In genomic region chr20:37914367-37914671, GRCh38 we compare ENCODE assay signal across 13 cellular contexts. TPM values are rescaled to one million over a fixed set of nuclear protein-coding genes. Genes with fewer than 3 reads are reported as not detected.
DNase-seq lines count a peak whose midpoint lies in the region; ATAC-seq lines count a peak whose summit lies in the region.
"Had no signal": no experiment of that assay in that cellular context is flagged by ENCODE, and none has a peak within 500 bp of the region (broad histone marks: within the 10 kb centered on the region; RNA-seq: fewer than 3 reads in every experiment).

No MANE protein-coding gene starts in this region.

- H3K9me3 Mint-ChIP-seq in activated CD4-positive, alpha-beta T cell treated with anti-CD3 and anti-CD28 coated beads, Interleukin-2, amount 10 ng/mL, durations not matched to agents 24 days and 14 days = no peaks in the 10 kb centered on the region
- H3K9me3 Mint-ChIP-seq in activated naive CD8-positive, alpha-beta T cell (ENCODE audit: low read depth) = no peaks in the 10 kb centered on the region
- no peaks in the 10 kb centered on the region for H3K9me3 Mint-ChIP-seq in immature natural killer cell
- H3K9me3 Mint-ChIP-seq in stimulated activated effector memory CD8-positive, alpha-beta T cell treated with anti-CD3 and anti-CD28 coated beads, Interleukin-12 subunit alpha, Interleukin-12 subunit beta, amount 100 ng/mL, for 72 hours = no peaks in the 10 kb centered on the region

- H3K27me3 Mint-ChIP-seq in activated CD4-positive, alpha-beta T cell treated with anti-CD3 and anti-CD28 coated beads, Interleukin-2, amount 10 ng/mL, durations not matched to agents 24 days and 14 days = peaks cover 35% of the 10 kb centered on the region
- H3K27me3 Mint-ChIP-seq in activated naive CD8-positive, alpha-beta T cell = peaks cover 8% of the 10 kb centered on the region
- peaks cover 4 to 13% (median 7%) of the 10 kb centered on the region in 3 donors for H3K27me3 Mint-ChIP-seq in immature natural killer cell (ENCODE audit: low read depth in 3 of 3)

- intact Hi-C loops in activated CD4-positive, alpha-beta T cell treated with anti-CD3 and anti-CD28 coated beads, Interleukin-2, amount 10 ng/mL, durations not matched to agents 24 days and 14 days (cut with micrococcal nuclease) = no loop called here

- no peak for DNase-seq in activated CD4-positive, alpha-beta T cell treated with anti-CD3 and anti-CD28 coated beads, Interleukin-2, amount 10 ng/mL, durations not matched to agents 24 days and 14 days
- DNase-seq in activated CD4-positive, alpha-beta T cell treated with anti-CD3 and anti-CD28 coated beads, Interleukin-2, amount 50 U/mL, for 1 hour = no peak
- no peak for DNase-seq in immature natural killer cell
- DNase-seq in stimulated activated effector memory CD8-positive, alpha-beta T cell treated with anti-CD3 and anti-CD28 coated beads, Interleukin-12 subunit alpha, Interleukin-12 subunit beta, amount 100 ng/mL, for 72 hours (ENCODE audit: low spot score in 2 of 2) = no peak
- DNase-seq in SKM-1 (lab: John Stamatoyannopoulos, UW; ENCODE audit: unreplicated experiment) = no peak
- DNase-seq in stimulated activated CD4-positive, alpha-beta T cell treated with anti-CD3 and anti-CD28 coated beads, Interleukin-12 subunit alpha, Interleukin-12 subunit beta, amount 100 ng/mL, for 4 hours = no peak
- DNase-seq: activated gamma-delta T cell, Kasumi-1, NCI-H2029 treated with DMSO at 0.1 percent for 48 hours, transverse colon had no signal

- peaks cover 9% of the 10 kb centered on the region for H3K4me1 Mint-ChIP-seq in activated CD4-positive, alpha-beta T cell treated with anti-CD3 and anti-CD28 coated beads, Interleukin-2, amount 10 ng/mL, durations not matched to agents 24 days and 14 days
- H3K4me1 Mint-ChIP-seq in activated naive CD8-positive, alpha-beta T cell (ENCODE audit: low read depth) = peaks cover 12% of the 10 kb centered on the region
- peaks cover 16 to 27% of the 10 kb centered on the region in 2 donors for H3K4me1 Mint-ChIP-seq in immature natural killer cell
- H3K4me1 Mint-ChIP-seq in stimulated activated effector memory CD8-positive, alpha-beta T cell treated with anti-CD3 and anti-CD28 coated beads, Interleukin-12 subunit alpha, Interleukin-12 subunit beta, amount 100 ng/mL, for 72 hours = peaks cover 34% of the 10 kb centered on the region

- H3K36me3 Mint-ChIP-seq in activated CD4-positive, alpha-beta T cell treated with anti-CD3 and anti-CD28 coated beads, Interleukin-2, amount 10 ng/mL, durations not matched to agents 24 days and 14 days (ENCODE audit: low read depth) = no peaks in the 10 kb centered on the region
- no peaks in the 10 kb centered on the region for H3K36me3 Mint-ChIP-seq in activated naive CD8-positive, alpha-beta T cell
- no peaks in the 10 kb centered on the region for H3K36me3 Mint-ChIP-seq in immature natural killer cell
- no peaks in the 10 kb centered on the region for H3K36me3 Mint-ChIP-seq in stimulated activated effector memory CD8-positive, alpha-beta T cell treated with anti-CD3 and anti-CD28 coated beads, Interleukin-12 subunit alpha, Interleukin-12 subunit beta, amount 100 ng/mL, for 72 hours

- H3K4me3 Mint-ChIP-seq in activated CD4-positive, alpha-beta T cell treated with anti-CD3 and anti-CD28 coated beads, Interleukin-2, amount 10 ng/mL, durations not matched to agents 24 days and 14 days = peak overlapping the region; percentile 48
- H3K4me3 Mint-ChIP-seq in activated naive CD8-positive, alpha-beta T cell = peak overlapping the region; percentile 71
- peak overlapping the region; percentile 69 to 83 (median 79) for H3K4me3 Mint-ChIP-seq in immature natural killer cell
- peak overlapping the region; percentile 56 for H3K4me3 Mint-ChIP-seq in stimulated activated effector memory CD8-positive, alpha-beta T cell treated with anti-CD3 and anti-CD28 coated beads, Interleukin-12 subunit alpha, Interleukin-12 subunit beta, amount 100 ng/mL, for 72 hours

- ATAC-seq in stimulated activated effector memory CD8-positive, alpha-beta T cell treated with anti-CD3 and anti-CD28 coated beads, Interleukin-12 subunit alpha, Interleukin-12 subunit beta, amount 100 ng/mL, for 72 hours = no peak
- ATAC-seq in HG03457 (IDR thresholded peaks at IDR 0.05; ENCODE audit: unreplicated experiment) = no peak

- H3K27ac Mint-ChIP-seq in activated CD4-positive, alpha-beta T cell treated with anti-CD3 and anti-CD28 coated beads, Interleukin-2, amount 10 ng/mL, durations not matched to agents 24 days and 14 days = no peak overlapping the region
- no peak overlapping the region for H3K27ac Mint-ChIP-seq in activated naive CD8-positive, alpha-beta T cell
- H3K27ac Mint-ChIP-seq in immature natural killer cell = peak overlapping the region in 4 of 6 donors; percentile 3 to 91 (median 86)
- H3K27ac Mint-ChIP-seq in stimulated activated effector memory CD8-positive, alpha-beta T cell treated with anti-CD3 and anti-CD28 coated beads, Interleukin-12 subunit alpha, Interleukin-12 subunit beta, amount 100 ng/mL, for 72 hours = peak overlapping the region; percentile 87

RNA-seq across cellular contexts. Expression of gene VSTM2L, which starts 11.4 kb away (rescaled TPM):
- total RNA-seq in activated CD4-positive, alpha-beta T cell treated with anti-CD3 and anti-CD28 coated beads, Interleukin-2, amount 10 ng/mL, durations not matched to agents 24 days and 14 days = 0.09 TPM in 1 of 2 replicates, not detected in the other
- not detected for polyA plus RNA-seq in immature natural killer cell
- total RNA-seq: mononuclear cell had no signal

Comparison
In these comparisons a context has a peak if more than half of its experiments do, and no peak if none do; other contexts are left out.
1. H3K27ac Mint-ChIP-seq: peak in immature natural killer cell (4 of 6) and stimulated activated effector memory CD8-positive, alpha-beta T cell treated with anti-CD3 and anti-CD28 coated beads, Interleukin-12 subunit alpha, Interleukin-12 subunit beta, amount 100 ng/mL, for 72 hours (single experiment); none in activated CD4-positive, alpha-beta T cell treated with anti-CD3 and anti-CD28 coated beads, Interleukin-2, amount 10 ng/mL, durations not matched to agents 24 days and 14 days (single experiment) and activated naive CD8-positive, alpha-beta T cell (single experiment).
2. Peak in every context shown above with its lines, with median percentiles within 50 percentile points of each other: H3K4me3 Mint-ChIP-seq.